ENCODE assay signal across 15 cellular contexts in genomic region chrX:40199704-40200103, GRCh38.
"Had no signal": no experiment of that assay in that cellular context is flagged by ENCODE, and none has a peak within 500 bp of the region (broad histone marks: within the 10 kb centered on the region; RNA-seq: fewer than 3 reads in every experiment).

No MANE protein-coding gene starts in this region.

- H3K27ac Mint-ChIP-seq: activated CD8-positive, alpha-beta memory T cell treated with anti-CD3 and anti-CD28 coated beads, Interleukin-2, amount 10 ng/mL, durations not matched to agents 7 days and 5 days; activated naive CD8-positive, alpha-beta T cell; stimulated activated naive CD8-positive, alpha-beta T cell treated with anti-CD3 and anti-CD28 coated beads, Interleukin-15, Interleukin-2, amounts not matched to agents 100 ng/mL and 50 ng/mL, for 24 hours had no signal

- H3K36me3 Mint-ChIP-seq: activated CD8-positive, alpha-beta memory T cell treated with anti-CD3 and anti-CD28 coated beads, Interleukin-2, amount 10 ng/mL, durations not matched to agents 7 days and 5 days; activated naive CD8-positive, alpha-beta T cell had no signal

- H3K36me3 ChIP-seq: cardiac muscle cell, gastroesophageal sphincter, heart right ventricle, left lung, prostate gland, right atrium auricular region, suprapubic skin, transverse colon, uterus had no signal

- ATAC-seq: activated CD8-positive, alpha-beta memory T cell treated with anti-CD3 and anti-CD28 coated beads, Interleukin-2, amount 10 ng/mL, durations not matched to agents 7 days and 5 days; gastroesophageal sphincter; heart right ventricle; left lung had no signal

- H3K4me3 Mint-ChIP-seq: activated CD8-positive, alpha-beta memory T cell treated with anti-CD3 and anti-CD28 coated beads, Interleukin-2, amount 10 ng/mL, durations not matched to agents 7 days and 5 days; activated naive CD8-positive, alpha-beta T cell; neural crest cell; stimulated activated naive CD8-positive, alpha-beta T cell treated with anti-CD3 and anti-CD28 coated beads, Interleukin-15, Interleukin-2, amounts not matched to agents 100 ng/mL and 50 ng/mL, for 24 hours had no signal

- DNase-seq: activated CD4-positive, alpha-beta T cell treated with anti-CD3 and anti-CD28 coated beads, Interleukin-2, amount 50 U/mL, for 48 hours; activated CD8-positive, alpha-beta memory T cell treated with anti-CD3 and anti-CD28 coated beads, Interleukin-2, amount 10 ng/mL, durations not matched to agents 7 days and 5 days; amniotic stem cell; heart right ventricle; left lung; transverse colon; uterus had no signal

- H3K9me3 Mint-ChIP-seq: stimulated activated naive CD8-positive, alpha-beta T cell treated with anti-CD3 and anti-CD28 coated beads, Interleukin-15, Interleukin-2, amounts not matched to agents 100 ng/mL and 50 ng/mL, for 24 hours had no signal

- H3K9me3 ChIP-seq: gastroesophageal sphincter, heart right ventricle, left lung, prostate gland, right atrium auricular region, suprapubic skin, transverse colon, uterus had no signal

- H3K27me3 Mint-ChIP-seq: activated CD8-positive, alpha-beta memory T cell treated with anti-CD3 and anti-CD28 coated beads, Interleukin-2, amount 10 ng/mL, durations not matched to agents 7 days and 5 days; activated naive CD8-positive, alpha-beta T cell; stimulated activated naive CD8-positive, alpha-beta T cell treated with anti-CD3 and anti-CD28 coated beads, Interleukin-15, Interleukin-2, amounts not matched to agents 100 ng/mL and 50 ng/mL, for 24 hours had no signal

- H3K27me3 ChIP-seq: cardiac muscle cell, gastroesophageal sphincter, heart right ventricle, left lung, right atrium auricular region, suprapubic skin, transverse colon, uterus had no signal

- H3K4me3 ChIP-seq: cardiac muscle cell, gastroesophageal sphincter, heart right ventricle, left lung, prostate gland, right atrium auricular region, suprapubic skin, transverse colon, uterus had no signal
